Comparison of ENCODE assay signal across 7 cellular contexts in genomic region chr17:74211929-74212261, GRCh38. TPM values are rescaled to one million over a fixed set of nuclear protein-coding genes. Genes with fewer than 3 reads are reported as not detected.
DNase-seq lines count a peak whose midpoint lies in the region; ATAC-seq, FAIRE-seq and TF ChIP-seq lines count a peak whose summit lies in the region.

No MANE protein-coding gene starts in this region.

- POLR2A ChIA-PET in activated CD4-positive, alpha-beta memory T cell treated with anti-CD3 and anti-CD28 coated beads for 36 hours (lab: Charles Lee) = no interaction called here

- no peak for FAIRE-seq in kidney (lab: Jason Lieb, UNC)

- peaks cover 58% of the 10 kb centered on the region for H3K4me1 Mint-ChIP-seq in HFFc6 (ENCODE audit: low read depth)
- H3K4me1 Mint-ChIP-seq in activated CD4-positive, alpha-beta memory T cell treated with anti-CD3 and anti-CD28 coated beads for 36 hours (ENCODE audit: low read depth) = peaks cover 78% of the 10 kb centered on the region

- peaks cover 34% of the 10 kb centered on the region for H3K36me3 ChIP-seq in left ventricle myocardium inferior
- peaks cover 0 to 45% (median 34%) of the 10 kb centered on the region in 6 donors for H3K36me3 ChIP-seq in spleen
- H3K36me3 ChIP-seq in kidney (ENCODE audit: control insufficient read depth in 1 of 2, insufficient read depth in 2 of 2, low read length in 2 of 2) = peaks cover 13 to 26% of the 10 kb centered on the region in 2 donors

- H3K27me3 ChIP-seq in left ventricle myocardium inferior (ENCODE audit: low read depth) = no peaks in the 10 kb centered on the region
- H3K27me3 ChIP-seq in spleen (replicated peaks in 1 of 7) = no peaks in the 10 kb centered on the region

- 44 to 59% (median 47%) methylated on average over 7 to 12 of the region's 12 CpGs for WGBS in spleen, 5 donors

- no peak for TF ChIP-seq POLR2A in spleen (IDR thresholded peaks at IDR 0.05)

- no peaks in the 10 kb centered on the region for H3K9me3 Mint-ChIP-seq in HFFc6
- no peaks in the 10 kb centered on the region for H3K9me3 Mint-ChIP-seq in activated CD4-positive, alpha-beta memory T cell treated with anti-CD3 and anti-CD28 coated beads for 36 hours

- ATAC-seq in GM21528 (IDR thresholded peaks at IDR 0.05; ENCODE audit: low FRiP score, unreplicated experiment) = no peak

- H3K27ac Mint-ChIP-seq in HFFc6 = peak overlapping the region; percentile 83
- H3K27ac Mint-ChIP-seq in activated CD4-positive, alpha-beta memory T cell treated with anti-CD3 and anti-CD28 coated beads for 36 hours = peak overlapping the region; percentile 28

- H3K4me1 ChIP-seq in left ventricle myocardium inferior (peaks cover 92% of the 10 kb centered on the region), spleen (peaks cover 33 to 97% (median 81%) of the 10 kb centered on the region in 6 donors), kidney (ENCODE audit: control insufficient read depth in 1 of 2, insufficient read depth in 1 of 2, low read depth in 1 of 2, low read length in 2 of 2) (peaks cover 0 to 13% of the 10 kb centered on the region in 2 donors)

- no peak for TF ChIP-seq CTCF in HFFc6 (IDR thresholded peaks at IDR 0.05)
- TF ChIP-seq CTCF in left ventricle myocardium inferior (IDR thresholded peaks at IDR 0.05; ENCODE audit: borderline replicate concordance) = no peak
- no peak for TF ChIP-seq CTCF in spleen (IDR thresholded peaks at IDR 0.05 in 8 of 11, conservative IDR thresholded peaks at IDR 0.05 in 3 of 11)
- TF ChIP-seq CTCF in kidney (IDR thresholded peaks at IDR 0.05; ENCODE audit: borderline replicate concordance, extremely low read depth, insufficient read depth) = no peak

- DNase-seq in HFFc6 (no peak), left ventricle myocardium inferior (no peak), spleen (no peak), GF-D8 (lab: John Stamatoyannopoulos, UW) (no peak), kidney (no peak)
- DNase-seq in activated CD4-positive, alpha-beta memory T cell treated with anti-CD3 and anti-CD28 coated beads for 36 hours = no peak

- intact Hi-C loops in activated CD4-positive, alpha-beta memory T cell treated with anti-CD3 and anti-CD28 coated beads for 36 hours (cut with micrococcal nuclease) = loop anchor here (10.0 kb wide), 1 partner anchor 533 kb away; the partner anchor contains the start of gene NHERF1
- intact Hi-C loops in left ventricle myocardium inferior (cut with micrococcal nuclease) = loop anchor here (5.0 kb wide), 1 partner anchor 85 kb away; no protein-coding TSS in a partner anchor
- intact Hi-C loops in spleen (cut with DNase I; ENCODE audit: low total_unique reads) = loop anchor here (5.0 to 10.0 kb wide), 3 partner anchors 85 to 243 kb away; partner anchors contain the start of genes BTBD17 and GPR142
- intact Hi-C loops in kidney (cut with DNase I) = no loop called here

- H3K9ac ChIP-seq in kidney (ENCODE audit: low read length in 2 of 2) = no peak overlapping the region

- H3K4me3 Mint-ChIP-seq in HFFc6 = peak overlapping the region; percentile 91
- peak overlapping the region; percentile 74 for H3K4me3 Mint-ChIP-seq in activated CD4-positive, alpha-beta memory T cell treated with anti-CD3 and anti-CD28 coated beads for 36 hours

- CTCF ChIA-PET in activated CD4-positive, alpha-beta memory T cell treated with anti-CD3 and anti-CD28 coated beads for 36 hours (lab: Charles Lee) = interaction anchor here (1.0 to 3.7 kb wide), 5 partner anchors 9 to 242 kb away, joined by 4 to 37 read pairs (median 5); partner anchors contain the start of gene RPL38

- H3K9me3 ChIP-seq in left ventricle myocardium inferior (replicated peaks) (no peaks in the 10 kb centered on the region), spleen (no peaks in the 10 kb centered on the region), kidney (ENCODE audit: control insufficient read depth in 1 of 2, low read length in 2 of 2) (no peaks in the 10 kb centered on the region)

- peaks cover 27% of the 10 kb centered on the region for H3K27me3 Mint-ChIP-seq in HFFc6 (ENCODE audit: insufficient read depth)
- H3K27me3 Mint-ChIP-seq in activated CD4-positive, alpha-beta memory T cell treated with anti-CD3 and anti-CD28 coated beads for 36 hours = no peaks in the 10 kb centered on the region

- H3K4me3 ChIP-seq in left ventricle myocardium inferior (peak overlapping the region; percentile 72), spleen (peak overlapping the region; percentile 44 to 75 (median 56)), kidney (ENCODE audit: low read length in 2 of 2) (peak overlapping the region in 1 of 2 donors; percentile 93)

- H3K27ac ChIP-seq in left ventricle myocardium inferior (replicated peaks) = peak overlapping the region; percentile 93
- H3K27ac ChIP-seq in spleen = peak overlapping the region in 7 of 8 donors; percentile 64 to 86 (median 81)
- no peak overlapping the region for H3K27ac ChIP-seq in kidney (ENCODE audit: low read depth in 2 of 2, low read length in 2 of 2)

- H3K36me3 Mint-ChIP-seq in HFFc6 (ENCODE audit: low read depth) = peaks cover 31% of the 10 kb centered on the region
- peaks cover 30% of the 10 kb centered on the region for H3K36me3 Mint-ChIP-seq in activated CD4-positive, alpha-beta memory T cell treated with anti-CD3 and anti-CD28 coated beads for 36 hours

RNA-seq across cellular contexts. Expression of gene TTYH2, which starts 1.5 kb away (rescaled TPM):
- 1 to 10 TPM; 1.2 to 2.7 (median 1.9) TPM for total RNA-seq in HFFc6 (2021; fragmentation: NEBNext Ultra II Directional; extraction: Animal tissue kit (Norgen Biotek cat#: 25700))
- 1 to 10 TPM; 7.6 to 7.9 TPM for total RNA-seq in activated CD4-positive, alpha-beta memory T cell treated with anti-CD3 and anti-CD28 coated beads for 36 hours
- total RNA-seq in left ventricle myocardium inferior = 28.1 TPM
- total RNA-seq in spleen = 10 to 100 TPM; 15.0 to 22.7 (median 21.0) TPM
- polyA plus RNA-seq in spleen = 1 to 10 TPM; 2.7 to 5.5 (median 4.0) TPM
- 7.1 TPM for total RNA-seq in kidney
- polyA plus RNA-seq in kidney (ENCODE audit: insufficient read depth, low read depth, low replicate concordance) = 2.4 TPM

RNA-seq across cellular contexts. Expression of gene RPL38, which starts 8.4 kb away (rescaled TPM):
- total RNA-seq in HFFc6 (2021; fragmentation: NEBNext Ultra II Directional; extraction: Animal tissue kit (Norgen Biotek cat#: 25700)) = 100 to 1,000 TPM; 660 to 867 (median 812) TPM
- 1,000 to 10,000 TPM; 1,460 to 1,580 TPM for total RNA-seq in activated CD4-positive, alpha-beta memory T cell treated with anti-CD3 and anti-CD28 coated beads for 36 hours
- total RNA-seq in left ventricle myocardium inferior (702 TPM), spleen (1,000 to 10,000 TPM in 1 of 7 donors, 100 to 1,000 TPM in 6; 311 to 1,013 (median 730) TPM), kidney (664 TPM)
- polyA plus RNA-seq in spleen (1,000 to 10,000 TPM; 2,252 to 3,463 (median 3,460) TPM), kidney (ENCODE audit: insufficient read depth, low read depth, low replicate concordance) (1,966 TPM)

Comparison
In these comparisons a context has a peak if more than half of its experiments do, and no peak if none do; other contexts are left out.
1. H3K27ac ChIP-seq: peak in left ventricle myocardium inferior (single experiment) and spleen (7 of 8); none in kidney (0 of 2).